In the genomic region with DNA sequence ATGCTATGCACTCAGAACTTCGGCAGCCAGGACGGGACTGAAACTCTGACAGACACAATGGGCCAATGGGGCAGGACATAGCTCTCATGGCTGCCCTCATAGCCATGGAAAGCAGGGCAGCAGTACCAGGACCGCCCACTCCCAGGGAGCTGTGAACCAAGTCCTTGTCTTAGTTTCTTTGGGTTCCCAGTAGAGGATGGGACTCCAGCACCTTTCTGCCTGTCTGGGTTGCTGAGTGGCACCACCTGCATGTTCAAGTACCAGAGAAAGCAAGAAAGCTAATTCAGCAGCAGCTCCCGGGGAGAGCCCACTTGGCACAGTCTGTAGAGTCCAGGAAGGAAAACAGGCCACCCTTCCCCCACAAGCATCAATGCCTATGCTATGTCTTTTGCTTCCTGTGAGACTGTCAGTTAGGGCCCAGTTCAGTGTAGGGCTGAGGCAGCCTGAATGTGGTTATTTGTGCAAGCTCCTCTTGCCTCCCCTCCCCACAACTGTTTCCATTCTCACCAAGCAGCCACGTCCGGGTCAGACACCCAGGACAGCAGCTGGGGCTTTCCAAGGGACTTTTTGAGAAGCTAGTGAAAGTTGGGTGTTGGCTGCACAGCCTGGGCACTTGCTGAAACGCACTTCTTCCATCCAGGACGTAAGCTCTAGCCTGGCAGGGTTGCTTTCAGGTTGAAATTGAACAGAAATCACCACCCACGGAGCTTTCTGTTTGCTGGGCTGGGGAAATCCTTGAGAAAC, we compare ENCODE assay signal across 9 cellular contexts. TPM values are rescaled to one million over a fixed set of nuclear protein-coding genes. Genes with fewer than 3 reads are reported as not detected.
DNase-seq lines count a peak whose midpoint lies in the region; ATAC-seq, FAIRE-seq and TF ChIP-seq lines count a peak whose summit lies in the region.
"Had no signal": no experiment of that assay in that cellular context is flagged by ENCODE, and none has a peak within 500 bp of the region (broad histone marks: within the 10 kb centered on the region; RNA-seq: fewer than 3 reads in every experiment).

No MANE protein-coding gene starts in this region.

- DNase-seq in A549 (ENCODE audit: low read depth in 1 of 2, low spot score in 1 of 2) (no peak), endothelial cell of umbilical vein (ENCODE audit: low read depth, low spot score) (peak; percentile 5), DMS114 treated with DMSO at 0.1 percent for 48 hours (lab: John Stamatoyannopoulos, UW; ENCODE audit: unreplicated experiment) (no peak), DMS153 (lab: John Stamatoyannopoulos, UW) (no peak)
- peak in 2 of 3 donors; percentile 82 to 92 for DNase-seq in stimulated activated CD4-positive, alpha-beta T cell treated with anti-CD3 and anti-CD28 coated beads, TNF-alpha, amount 100 ng/mL, for 48 hours (ENCODE audit: low read depth in 3 of 3)

- ATAC-seq in A549 (peak; percentile 20 to 37; a peak in 3 of 6 replicates), GM19351 (IDR thresholded peaks at IDR 0.05; ENCODE audit: unreplicated experiment) (peak; percentile 87), HG03460 (IDR thresholded peaks at IDR 0.05; ENCODE audit: unreplicated experiment) (peak; percentile 78)
- ATAC-seq in activated CD4-positive, CD25-positive, alpha-beta regulatory T cell treated with anti-CD3 and anti-CD28 coated beads, Interleukin-2, amount 50 U/mL, for 24 hours = peak; percentile 88 to 90

- 58% methylated on average over 9 of the region's 9 CpGs for WGBS in A549 (ENCODE audit: missing lambda C conversion rate)

- H3K4me3 ChIP-seq in A549 (no peak overlapping the region), endothelial cell of umbilical vein (replicated peaks in 1 of 3; ENCODE audit: insufficient read depth in 1 of 3, low read depth in 1 of 3, low read length in 3 of 3) (no peak overlapping the region)

- intact Hi-C loops in endothelial cell of umbilical vein (cut with micrococcal nuclease) = no loop called here

- dilution Hi-C loops in endothelial cell of umbilical vein (cut with MboI; ENCODE audit: extremely low pct_ligation_motif_present, low sequenced_read_pairs) = no loop called here

- H3K36me3 ChIP-seq in endothelial cell of umbilical vein (ENCODE audit: control insufficient read depth in 2 of 2, extremely low read depth in 1 of 2, insufficient read depth in 2 of 2, low read length in 2 of 2) = peaks cover 17 to 34% of the 10 kb centered on the region in 2 experiments

- no peaks in the 10 kb centered on the region for H4K20me1 ChIP-seq in endothelial cell of umbilical vein (replicated peaks; ENCODE audit: control insufficient read depth, extremely low read depth, insufficient read depth, low read length)

- TF ChIP-seq CTCF in A549 (IDR thresholded peaks at IDR 0.05) = no peak
- TF ChIP-seq CTCF in endothelial cell of umbilical vein (IDR thresholded peaks at IDR 0.05; ENCODE audit: extremely low read depth in 1 of 2, insufficient read depth in 1 of 2, low read depth in 1 of 2, low read length in 2 of 2) = no peak

- H3K4me2 ChIP-seq in A549 = no peak overlapping the region
- H3K4me2 ChIP-seq in endothelial cell of umbilical vein (ENCODE audit: insufficient read depth, low read length) = no peak overlapping the region

- no peaks in the 10 kb centered on the region for H3K9me1 ChIP-seq in endothelial cell of umbilical vein (replicated peaks; ENCODE audit: control insufficient read depth, extremely low read depth, insufficient read depth, low read length)

- H2AFZ ChIP-seq in endothelial cell of umbilical vein (ENCODE audit: low read depth, low read length) = no peak overlapping the region

- H3K79me2 ChIP-seq in endothelial cell of umbilical vein (ENCODE audit: control insufficient read depth, insufficient read depth, low read length) = no peaks in the 10 kb centered on the region

- no peaks in the 10 kb centered on the region for H3K27me3 ChIP-seq in endothelial cell of umbilical vein (ENCODE audit: control insufficient read depth in 2 of 2, insufficient read depth in 2 of 2, low read length in 2 of 2)

- TF ChIP-seq RAD21 in A549 (conservative IDR thresholded peaks at IDR 0.05 in 1 of 2, IDR thresholded peaks at IDR 0.05 in 1 of 2) = no peak

- no peak overlapping the region for H3K9ac ChIP-seq in endothelial cell of umbilical vein (replicated peaks; ENCODE audit: extremely low read depth, insufficient read depth, low read length)

- H3K9me3 ChIP-seq in A549 (no peaks in the 10 kb centered on the region), endothelial cell of umbilical vein (replicated peaks; ENCODE audit: control insufficient read depth, insufficient read depth, low read length) (no peaks in the 10 kb centered on the region)

- H3K4me1 ChIP-seq in A549 (no peaks in the 10 kb centered on the region), endothelial cell of umbilical vein (ENCODE audit: control insufficient read depth, extremely low read depth, insufficient read depth, low read length) (peaks cover 2% of the 10 kb centered on the region)

- FAIRE-seq in A549 (lab: Jason Lieb, UNC) = no peak
- no peak for FAIRE-seq in endothelial cell of umbilical vein (lab: Jason Lieb, UNC)

- H3K27ac ChIP-seq in A549 (no peak overlapping the region), endothelial cell of umbilical vein (ENCODE audit: insufficient read depth, low read depth, low read length) (no peak overlapping the region)
- H3K27ac ChIP-seq: C4-2B had no signal

- TF ChIP-seq POLR2A in A549 (IDR thresholded peaks at IDR 0.05; ENCODE audit: low read length) (no peak), endothelial cell of umbilical vein (IDR thresholded peaks at IDR 0.05; ENCODE audit: low read depth, low read length) (no peak)

- no TSS peak for BruUV-seq in endothelial cell of umbilical vein (replicated peaks; lab: Mats Ljungman, UMichigan)

- CTCF ChIA-PET in A549 (lab: Yijun Ruan, JAX) = interaction anchor here (0.7 to 2.8 kb wide), 12 partner anchors 9 to 125 kb away, joined by 3 to 14 read pairs (median 4); a partner anchor contains a TSS
- CTCF ChIA-PET in endothelial cell of umbilical vein (lab: Charles Lee) = interaction anchor here (2.4 kb wide), 1 partner anchor 27 kb away, joined by 8 read pairs; no protein-coding TSS in a partner anchor

- TF ChIP-seq EP300 in A549 (IDR thresholded peaks at IDR 0.05) = no peak

- POLR2A ChIA-PET in A549 (lab: Yijun Ruan, JAX) (interaction anchor here (1.1 to 2.5 kb wide), 2 partner anchors 8 kb away, joined by 5 to 24 read pairs; a partner anchor contains a TSS), endothelial cell of umbilical vein (lab: Charles Lee) (interaction anchor here (1.3 kb wide), 1 partner anchor 8 kb away, joined by 4 read pairs; a partner anchor contains a TSS)

TF ChIP-seq in endothelial cell of umbilical vein, 7 proteins besides CTCF, POLR2A, EP300 and RAD21:
- no peak for TF ChIP-seq POLR2AphosphoS5 (IDR thresholded peaks at IDR 0.05; ENCODE audit: insufficient read depth, low read depth, low read length)
TF ChIP-seq in endothelial cell of umbilical vein: peak in this region for 0.

RNA-seq across cellular contexts. Expression of a gene that starts 7.8 kb away (rescaled TPM):
- polyA plus RNA-seq in A549 (2011; rRNA removed) (241 and 260 TPM in 2 replicates), A549 (2017; fragmentation: RNase III; extraction: RNeasy Plus Mini Kit Qiagen cat#74134 plus additional on column Dnase treatment) (117 to 124 TPM (median 123 TPM) in 3 replicates), endothelial cell of umbilical vein (112 and 154 TPM in 2 replicates)
- 112 and 123 TPM in 2 replicates for polyA plus RNA-seq in A549 (2012; cell fraction: cytosol; rRNA removed)
- 60.7 and 203 TPM in 2 replicates for polyA plus RNA-seq in A549 (2012; cell fraction: nucleus; rRNA removed)
- polyA minus RNA-seq in A549 (2011; rRNA and poly(A)+ RNA removed) = 81.6 and 112 TPM in 2 replicates
- 70.9 and 77.5 TPM in 2 replicates for total RNA-seq in endothelial cell of umbilical vein
- 103 and 166 TPM in 2 replicates for polyA plus RNA-seq in endothelial cell of umbilical vein (2011; cell fraction: cytosol; rRNA removed)
- polyA plus RNA-seq in endothelial cell of umbilical vein (2011; cell fraction: nucleus; rRNA removed) = 58.2 and 63.9 TPM in 2 replicates
- polyA plus RNA-seq in endothelial cell of umbilical vein (2012) = 136 and 149 TPM in 2 replicates
- polyA minus RNA-seq in endothelial cell of umbilical vein = 101 and 131 TPM in 2 replicates
- 42.7 TPM for polyA minus RNA-seq in endothelial cell of umbilical vein (2011; cell fraction: cytosol; rRNA and poly(A)+ RNA removed)
- 17.9 and 22.6 TPM in 2 replicates for polyA minus RNA-seq in endothelial cell of umbilical vein (2011; cell fraction: nucleus; rRNA and poly(A)+ RNA removed)

RNA-seq across cellular contexts. Expression of a gene that starts 15.6 kb away (rescaled TPM):
- polyA plus RNA-seq in A549 (2011; rRNA removed) = not detected in 2 replicates
- not detected in 2 replicates for polyA plus RNA-seq in A549 (2012; cell fraction: cytosol; rRNA removed)
- 0.01 and 0.04 TPM in 2 replicates for polyA plus RNA-seq in A549 (2012; cell fraction: nucleus; rRNA removed)
- not detected in 3 replicates for polyA plus RNA-seq in A549 (2017; fragmentation: RNase III; extraction: RNeasy Plus Mini Kit Qiagen cat#74134 plus additional on column Dnase treatment)
- polyA minus RNA-seq in A549 (2011; rRNA and poly(A)+ RNA removed) = not detected in 2 replicates
- not detected in 2 replicates for total RNA-seq in endothelial cell of umbilical vein
- polyA plus RNA-seq in endothelial cell of umbilical vein = not detected in 2 replicates
- polyA plus RNA-seq in endothelial cell of umbilical vein (2011; cell fraction: cytosol; rRNA removed) = not detected in 2 replicates
- polyA plus RNA-seq in endothelial cell of umbilical vein (2011; cell fraction: nucleus; rRNA removed) = not detected in 2 replicates
- not detected in 2 replicates for polyA plus RNA-seq in endothelial cell of umbilical vein (2012)
- polyA minus RNA-seq in endothelial cell of umbilical vein = not detected in 2 replicates
- polyA minus RNA-seq in endothelial cell of umbilical vein (2011; cell fraction: cytosol; rRNA and poly(A)+ RNA removed) = not detected
- polyA minus RNA-seq in endothelial cell of umbilical vein (2011; cell fraction: nucleus; rRNA and poly(A)+ RNA removed) = not detected in 2 replicates

Comparison
In these comparisons a context has a peak if more than half of its experiments do, and no peak if none do; other contexts are left out.
1. ATAC-seq: peak in every context shown above with its lines; median percentile 89 in activated CD4-positive, CD25-positive, alpha-beta regulatory T cell treated with anti-CD3 and anti-CD28 coated beads, Interleukin-2, amount 50 U/mL, for 24 hours; 87 in GM19351; 78 in HG03460; 28 in A549.
2. DNase-seq: peak in endothelial cell of umbilical vein (single experiment) and stimulated activated CD4-positive, alpha-beta T cell treated with anti-CD3 and anti-CD28 coated beads, TNF-alpha, amount 100 ng/mL, for 48 hours (2 of 3); none in A549 (0 of 2), DMS114 treated with DMSO at 0.1 percent for 48 hours (single experiment) and DMS153 (single experiment).